In genomic region chr4:128670434-128670999, GRCh38 we compare ENCODE assay signal across 25 cellular contexts.
"Had no signal": no experiment of that assay in that cellular context is flagged by ENCODE, and none has a peak within 500 bp of the region (broad histone marks: within the 10 kb centered on the region; RNA-seq: fewer than 3 reads in every experiment).

No MANE protein-coding gene starts in this region.

- H3K27me3 Mint-ChIP-seq: activated CD8-positive, alpha-beta T cell treated with anti-CD3 and anti-CD28 coated beads for 36 hours; stimulated activated naive CD8-positive, alpha-beta T cell treated with anti-CD3 and anti-CD28 coated beads, Interleukin-15, Interleukin-2, amounts not matched to agents 100 ng/mL and 50 ng/mL, for 24 hours had no signal

- H3K4me1 Mint-ChIP-seq: natural killer cell had no signal

- H3K36me3 Mint-ChIP-seq: natural killer cell had no signal

- DNase-seq: activated CD4-positive, alpha-beta T cell treated with anti-CD3 and anti-CD28 coated beads for 48 hours; activated CD8-positive, alpha-beta T cell treated with anti-CD3 and anti-CD28 coated beads for 36 hours; activated effector memory CD4-positive, alpha-beta T cell treated with Interleukin-2 at 50 U/mL for 16 hours; activated naive CD4-positive, alpha-beta T cell treated with Interleukin-2 at 50 U/mL for 16 hours; activated T-cell treated with anti-CD3 and anti-CD28 coated beads, Interleukin-2, amount 50 U/mL, for 48 hours; amygdala; central memory CD4-positive, alpha-beta T cell; endodermal cell; foreskin melanocyte; heart right ventricle; kidney glomerular epithelial cell; lower lobe of right lung; mesenchymal stem cell; natural killer cell; stimulated activated CD4-positive, alpha-beta T cell treated with anti-CD3 and anti-CD28 coated beads, Interleukin-2, amount 100 ng/mL, for 48 hours; trophoblast cell had no signal

- H3K27ac ChIP-seq: breast epithelium, heart right ventricle, lower lobe of right lung, neural progenitor cell, right atrium auricular region, thoracic aorta, VCaP had no signal

- H3K4me1 ChIP-seq: breast epithelium, lower lobe of right lung, right atrium auricular region had no signal

- H3K27me3 ChIP-seq: breast epithelium, heart right ventricle, neural progenitor cell, right atrium auricular region had no signal

- H3K9me3 Mint-ChIP-seq: activated CD8-positive, alpha-beta T cell treated with anti-CD3 and anti-CD28 coated beads for 36 hours; dendritic cell treated with granulocyte-macrophage colony-stimulating factor and Interleukin-4, amounts not matched to agents 40 ng/mL and 50 ng/mL, for 4 days; natural killer cell; stimulated activated naive CD8-positive, alpha-beta T cell treated with anti-CD3 and anti-CD28 coated beads, Interleukin-15, Interleukin-2, amounts not matched to agents 100 ng/mL and 50 ng/mL, for 24 hours had no signal

- H3K4me2 ChIP-seq: neural progenitor cell had no signal

- H3K27ac Mint-ChIP-seq: activated CD8-positive, alpha-beta T cell treated with anti-CD3 and anti-CD28 coated beads for 36 hours; dendritic cell treated with granulocyte-macrophage colony-stimulating factor and Interleukin-4, amounts not matched to agents 40 ng/mL and 50 ng/mL, for 4 days; endodermal cell; natural killer cell; neural progenitor cell; stimulated activated naive CD8-positive, alpha-beta T cell treated with anti-CD3 and anti-CD28 coated beads, Interleukin-15, Interleukin-2, amounts not matched to agents 100 ng/mL and 50 ng/mL, for 24 hours had no signal

- H3K36me3 ChIP-seq: breast epithelium, heart right ventricle, lower lobe of right lung, neural progenitor cell, right atrium auricular region, thoracic aorta had no signal

- H3K4me3 Mint-ChIP-seq: activated CD8-positive, alpha-beta T cell treated with anti-CD3 and anti-CD28 coated beads for 36 hours; dendritic cell treated with granulocyte-macrophage colony-stimulating factor and Interleukin-4, amounts not matched to agents 40 ng/mL and 50 ng/mL, for 4 days; endodermal cell; natural killer cell; neural progenitor cell; stimulated activated naive CD8-positive, alpha-beta T cell treated with anti-CD3 and anti-CD28 coated beads, Interleukin-15, Interleukin-2, amounts not matched to agents 100 ng/mL and 50 ng/mL, for 24 hours had no signal

- H3K4me3 ChIP-seq: breast epithelium, heart right ventricle, lower lobe of right lung, neural progenitor cell, right atrium auricular region, thoracic aorta had no signal

- ATAC-seq: activated CD8-positive, alpha-beta T cell treated with anti-CD3 and anti-CD28 coated beads for 36 hours; esophagus mucosa; heart right ventricle; left lobe of liver; lower lobe of right lung; natural killer cell had no signal
